In the genomic region with DNA sequence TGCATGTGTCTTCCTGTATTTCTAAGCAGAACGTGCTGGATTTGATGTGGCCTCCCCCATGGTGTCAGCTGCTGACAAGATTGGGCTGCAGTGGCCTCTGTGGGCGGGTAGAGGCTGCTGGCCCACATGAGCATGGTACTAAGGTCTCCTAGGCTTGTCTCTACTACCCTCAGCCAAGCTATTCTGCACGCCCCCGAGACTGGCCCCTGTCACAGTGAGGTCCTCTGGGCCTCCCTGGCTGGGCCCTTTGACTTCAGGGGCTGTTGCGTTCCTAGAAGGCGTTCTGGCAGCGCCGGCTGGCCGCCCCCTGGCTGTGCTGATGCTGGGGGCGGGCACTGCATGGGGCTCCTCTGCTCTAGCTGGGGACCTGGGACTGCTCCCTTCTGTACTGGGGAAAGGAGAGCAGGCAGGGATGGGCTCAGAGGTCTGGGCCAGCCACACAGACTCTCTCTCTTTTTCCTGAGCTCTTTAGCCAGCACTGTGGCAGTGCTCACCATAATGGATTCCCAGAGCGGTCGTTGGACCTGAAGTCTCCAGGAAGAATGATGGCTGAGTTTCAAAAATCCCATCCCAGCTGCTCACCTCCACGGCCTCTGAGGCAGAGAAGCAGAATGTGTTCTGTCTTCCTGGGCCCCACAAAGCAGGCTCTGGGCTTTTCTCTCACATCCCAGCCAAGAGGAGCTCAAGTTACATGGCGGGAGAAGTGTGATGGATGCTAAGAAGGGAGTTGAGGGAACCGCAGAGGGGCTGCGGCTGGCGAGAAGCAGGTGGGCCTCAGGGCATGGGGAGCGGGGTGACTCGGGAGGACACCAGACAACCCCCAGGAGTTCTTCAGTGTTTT, we compare ENCODE assay signal across 1 cellular context.
TF ChIP-seq lines count a peak whose summit lies in the region.

No MANE protein-coding gene starts in this region.

TF ChIP-seq in IMR-90, 13 proteins besides CTCF, POLR2A, EP300 and RAD21:
- TF ChIP-seq RFX5 (IDR thresholded peaks at IDR 0.05; ENCODE audit: low read depth, low read length): no peak
- no peak for TF ChIP-seq MXI1 (IDR thresholded peaks at IDR 0.05; ENCODE audit: borderline replicate concordance, low read depth, low read length)
- TF ChIP-seq BHLHE40 (IDR thresholded peaks at IDR 0.05; ENCODE audit: low read depth, low read length): no peak
- no peak for TF ChIP-seq CEBPB (IDR thresholded peaks at IDR 0.05; ENCODE audit: low read depth, low read length)
- TF ChIP-seq FOS (IDR thresholded peaks at IDR 0.05; ENCODE audit: low read depth, low read length): no peak
- TF ChIP-seq, protein P1, sequence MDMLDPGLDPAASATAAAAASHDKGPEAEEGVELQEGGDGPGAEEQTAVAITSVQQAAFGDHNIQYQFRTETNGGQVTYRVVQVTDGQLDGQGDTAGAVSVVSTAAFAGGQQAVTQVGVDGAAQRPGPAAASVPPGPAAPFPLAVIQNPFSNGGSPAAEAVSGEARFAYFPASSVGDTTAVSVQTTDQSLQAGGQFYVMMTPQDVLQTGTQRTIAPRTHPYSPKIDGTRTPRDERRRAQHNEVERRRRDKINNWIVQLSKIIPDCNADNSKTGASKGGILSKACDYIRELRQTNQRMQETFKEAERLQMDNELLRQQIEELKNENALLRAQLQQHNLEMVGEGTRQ (IDR thresholded peaks at IDR 0.05; ENCODE audit: low read depth, low read length): no peak
- TF ChIP-seq, protein P2, sequence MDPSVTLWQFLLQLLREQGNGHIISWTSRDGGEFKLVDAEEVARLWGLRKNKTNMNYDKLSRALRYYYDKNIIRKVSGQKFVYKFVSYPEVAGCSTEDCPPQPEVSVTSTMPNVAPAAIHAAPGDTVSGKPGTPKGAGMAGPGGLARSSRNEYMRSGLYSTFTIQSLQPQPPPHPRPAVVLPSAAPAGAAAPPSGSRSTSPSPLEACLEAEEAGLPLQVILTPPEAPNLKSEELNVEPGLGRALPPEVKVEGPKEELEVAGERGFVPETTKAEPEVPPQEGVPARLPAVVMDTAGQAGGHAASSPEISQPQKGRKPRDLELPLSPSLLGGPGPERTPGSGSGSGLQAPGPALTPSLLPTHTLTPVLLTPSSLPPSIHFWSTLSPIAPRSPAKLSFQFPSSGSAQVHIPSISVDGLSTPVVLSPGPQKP (IDR thresholded peaks at IDR 0.05; ENCODE audit: borderline replicate concordance, low read depth, low read length): no peak
- no peak for TF ChIP-seq NFE2L2 (IDR thresholded peaks at IDR 0.05; ENCODE audit: low read depth, low read length)
- no peak for TF ChIP-seq RCOR1 (IDR thresholded peaks at IDR 0.05; ENCODE audit: insufficient replicate concordance, low read length)
- TF ChIP-seq CHD1 (IDR thresholded peaks at IDR 0.05; ENCODE audit: low read depth, low read length): no peak
- no peak for TF ChIP-seq MAFK (IDR thresholded peaks at IDR 0.05; ENCODE audit: low read depth, low read length)
- TF ChIP-seq MAZ (IDR thresholded peaks at IDR 0.05; ENCODE audit: borderline replicate concordance, low read depth, low read length): no peak
- no peak for TF ChIP-seq SMC3 (IDR thresholded peaks at IDR 0.05; ENCODE audit: low read depth, low read length)
